In the genomic region with DNA sequence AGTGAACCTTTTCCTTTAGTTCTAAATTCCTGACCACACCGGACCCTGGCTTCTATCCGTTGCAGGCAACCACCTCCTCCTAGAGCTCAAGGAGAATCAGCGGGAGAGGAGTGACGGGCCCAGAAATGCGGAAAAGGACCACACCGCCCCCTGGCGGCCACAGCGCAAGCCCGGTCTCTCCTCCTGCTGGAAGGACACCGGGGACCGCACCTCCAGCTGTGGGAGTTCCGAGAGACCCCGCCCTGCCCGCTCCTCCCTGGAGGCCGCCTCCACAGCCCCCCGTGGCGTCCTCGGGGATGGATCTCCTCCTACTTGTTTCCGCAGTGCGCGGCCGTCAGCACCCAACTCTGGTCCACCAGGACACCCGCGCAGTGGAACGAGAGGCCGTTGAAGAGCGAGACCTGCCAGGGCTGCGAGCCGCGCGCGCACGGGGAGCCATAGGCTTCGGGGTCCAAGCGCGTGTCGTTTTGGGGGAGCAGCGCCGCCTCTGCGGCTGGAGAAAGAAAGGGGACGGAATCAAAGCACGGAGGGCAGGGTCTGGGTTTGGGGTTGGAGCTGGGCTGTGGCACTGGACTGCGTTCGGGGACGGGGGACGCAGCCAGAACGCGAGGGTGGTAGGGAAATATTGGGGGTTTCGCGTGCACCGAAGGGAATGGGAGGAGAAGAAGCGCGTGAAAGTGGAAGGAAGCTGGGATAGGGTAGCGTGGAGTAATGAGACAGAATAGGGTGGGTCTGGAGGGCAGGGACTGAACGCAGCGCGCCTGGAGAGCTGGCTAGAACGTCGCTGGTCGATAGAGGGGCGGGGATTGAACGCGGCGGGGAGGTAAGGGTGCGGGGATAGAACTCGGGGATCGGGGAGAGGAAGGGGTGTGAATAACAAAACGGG, we compare ENCODE assay signal across 1 cellular context.
TF ChIP-seq lines count a peak whose summit lies in the region.

No MANE protein-coding gene starts in this region.

TF ChIP-seq in A549, 52 proteins besides CTCF, POLR2A, EP300 and RAD21 (continued from another document):
- TF ChIP-seq, protein P1, sequence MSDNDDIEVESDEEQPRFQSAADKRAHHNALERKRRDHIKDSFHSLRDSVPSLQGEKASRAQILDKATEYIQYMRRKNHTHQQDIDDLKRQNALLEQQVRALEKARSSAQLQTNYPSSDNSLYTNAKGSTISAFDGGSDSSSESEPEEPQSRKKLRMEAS (IDR thresholded peaks at IDR 0.05), result peak; percentile 25; the same call in 1 of the 2 replicates
- TF ChIP-seq MYC (IDR thresholded peaks at IDR 0.05; ENCODE audit: borderline replicate concordance, low read length), result no peak
TF ChIP-seq in A549: peak in this region for 4.
